Comparison of ENCODE assay signal across 19 cellular contexts in the genomic region with DNA sequence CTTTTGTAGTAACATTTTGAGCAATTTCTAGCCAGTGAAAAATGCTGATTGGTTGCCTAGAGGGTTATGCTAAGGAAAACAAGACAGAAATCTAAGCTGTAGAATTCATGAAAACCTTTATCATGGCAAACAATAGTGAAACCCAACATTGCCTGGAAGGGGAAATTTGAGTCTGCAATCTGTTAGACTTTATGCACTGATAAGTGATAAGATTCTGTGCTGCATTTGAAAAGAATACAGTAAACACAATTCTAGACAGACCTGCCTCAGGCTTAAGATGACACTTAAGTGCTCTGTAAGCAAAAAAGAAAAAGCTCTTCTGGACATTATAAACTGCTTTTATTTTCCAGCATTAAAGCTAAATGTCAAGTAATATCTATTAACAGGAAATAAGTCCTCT.
DNase-seq lines count a peak whose midpoint lies in the region; ATAC-seq, FAIRE-seq and TF ChIP-seq lines count a peak whose summit lies in the region.
"Had no signal": no experiment of that assay in that cellular context is flagged by ENCODE, and none has a peak within 500 bp of the region (broad histone marks: within the 10 kb centered on the region; RNA-seq: fewer than 3 reads in every experiment).

No MANE protein-coding gene starts in this region.

- TF ChIP-seq RAD21 in HepG2 (CRISPR knock-in tag; IDR thresholded peaks at IDR 0.05), result no peak

- H4K20me1 ChIP-seq in HepG2 (ENCODE audit: insufficient read depth, low read length), result no peaks in the 10 kb centered on the region

- H3K27ac ChIP-seq in HepG2 (ENCODE audit: extremely low read length, insufficient read depth, low read length), result no peak overlapping the region
- H3K27ac ChIP-seq in right lobe of liver, result no peak overlapping the region
- peak overlapping the region; percentile 76 for H3K27ac ChIP-seq in SK-N-MC
- H3K27ac ChIP-seq: C4-2B had no signal

- no peak for TF ChIP-seq POLR2A in HepG2 (IDR thresholded peaks at IDR 0.05; ENCODE audit: insufficient read depth in 1 of 2, low read depth in 2 of 2, low read length in 2 of 2)
- TF ChIP-seq POLR2A in right lobe of liver (IDR thresholded peaks at IDR 0.05), result no peak

- H3K36me3 ChIP-seq in HepG2 (replicated peaks in 1 of 2; ENCODE audit: control insufficient read depth in 1 of 2, insufficient read depth in 2 of 2, low read length in 2 of 2) (no peaks in the 10 kb centered on the region), right lobe of liver (no peaks in the 10 kb centered on the region), SK-N-MC (ENCODE audit: insufficient read depth, low read length) (no peaks in the 10 kb centered on the region)

- intact Hi-C loops in HepG2 (cut with micrococcal nuclease; ENCODE audit: unreplicated experiment), result no loop called here
- intact Hi-C loops in right lobe of liver (cut with DNase I), result no loop called here

- H3K9me3 ChIP-seq in HepG2 (ENCODE audit: low read length) (no peaks in the 10 kb centered on the region), right lobe of liver (no peaks in the 10 kb centered on the region), SK-N-MC (ENCODE audit: low read depth, low read length) (no peaks in the 10 kb centered on the region)

- H3K4me1 ChIP-seq in HepG2 (ENCODE audit: insufficient read depth, low read length), result no peaks in the 10 kb centered on the region
- H3K4me1 ChIP-seq in right lobe of liver, result no peaks in the 10 kb centered on the region

- no TSS peak for BruUV-seq in HepG2 (replicated peaks; lab: Mats Ljungman, UMichigan)

- ATAC-seq in HepG2 (no peak), right lobe of liver (no peak), HG02981 (IDR thresholded peaks at IDR 0.05; ENCODE audit: unreplicated experiment) (no peak)
- ATAC-seq: GM23338, HCT116, K562, T-cell had no signal

- H2AFZ ChIP-seq in HepG2 (ENCODE audit: low read length), result no peak overlapping the region

- FAIRE-seq in HepG2 (lab: Jason Lieb, UNC), result no peak
- FAIRE-seq: GM12891, K562 had no signal

- CTCF ChIA-PET in HepG2 (lab: Yijun Ruan, JAX; ENCODE audit: low intra/inter-chr PET ratio, low total read pairs), result no interaction called here

- H3K27me3 ChIP-seq in HepG2 (ENCODE audit: control insufficient read depth in 1 of 2, insufficient read depth in 2 of 2, low read length in 2 of 2), result no peaks in the 10 kb centered on the region
- no peaks in the 10 kb centered on the region for H3K27me3 ChIP-seq in right lobe of liver

- no peaks in the 10 kb centered on the region for H3K79me2 ChIP-seq in HepG2 (ENCODE audit: insufficient read depth, low read length)

- TF ChIP-seq CTCF in HepG2 (CRISPR knock-in tag; IDR thresholded peaks at IDR 0.05) (no peak), right lobe of liver (IDR thresholded peaks at IDR 0.05) (no peak)

- in situ Hi-C loops in HepG2 (cut with HindIII; ENCODE audit: extremely low pct_ligation_motif_present, low pct_unique_long_range_greater_than_20kb), result no loop called here

- TF ChIP-seq EP300 in HepG2 (IDR thresholded peaks at IDR 0.05; ENCODE audit: low read depth in 2 of 2, low read length in 2 of 2) (no peak), HepG2 (CRISPR knock-in tag; IDR thresholded peaks at IDR 0.05; ENCODE audit: borderline replicate concordance) (no peak)

- H3K9ac ChIP-seq in HepG2 (ENCODE audit: insufficient read depth, low read depth, low read length), result no peak overlapping the region
- H3K9ac ChIP-seq in SK-N-MC (ENCODE audit: insufficient read length), result no peak overlapping the region

- no peak overlapping the region for H3K4me2 ChIP-seq in HepG2 (ENCODE audit: low read depth, low read length)
- H3K4me2 ChIP-seq: GM23338 had no signal

- no peak overlapping the region for H3K4me3 ChIP-seq in HepG2 (replicated peaks in 1 of 3; ENCODE audit: insufficient read depth in 1 of 3, low read depth in 2 of 3, low read length in 3 of 3)
- H3K4me3 ChIP-seq in right lobe of liver, result no peak overlapping the region
- H3K4me3 ChIP-seq in SK-N-MC, result peak overlapping the region; percentile 46
- H3K4me3 ChIP-seq: GM23338, K562 had no signal

- POLR2A ChIA-PET in HepG2 (lab: Yijun Ruan, JAX), result no interaction called here

- no peak for DNase-seq in HepG2 (ENCODE audit: low spot score)
- DNase-seq in right lobe of liver, result no peak
- DNase-seq in NCI-H1436 treated with DMSO at 0.1 percent for 48 hours (lab: John Stamatoyannopoulos, UW), result peak; percentile 15
- peak; percentile 34 for DNase-seq in SK-N-MC (ENCODE audit: low read depth, low spot score)
- no peak for DNase-seq in kidney tubule cell (ENCODE audit: low spot score)
- DNase-seq in NCI-H446 (lab: John Stamatoyannopoulos, UW), result no peak
- DNase-seq: ACHN, NCI-H1092 treated with DMSO at 0.1 percent for 48 hours, NCI-H2227 treated with DMSO at 0.1 percent for 48 hours, NCI-H526, OCI-M1, Right ventricle myocardium superior, T-cell had no signal

TF ChIP-seq in HepG2, 621 proteins besides CTCF, POLR2A, EP300 and RAD21:
- TF ChIP-seq MAFK (conservative IDR thresholded peaks at IDR 0.05 in 1 of 2, IDR thresholded peaks at IDR 0.05 in 1 of 2; ENCODE audit: low read length in 2 of 2) (peak; percentile 6 to 13; a peak in 1 of 4 replicates), GPN1 (CRISPR knock-in tag; IDR thresholded peaks at IDR 0.05; ENCODE audit: borderline replicate concordance) (no peak)

Comparison
In these comparisons a context has a peak if more than half of its experiments do, and no peak if none do; other contexts are left out.
1. DNase-seq: peak in NCI-H1436 treated with DMSO at 0.1 percent for 48 hours (single experiment) and SK-N-MC (single experiment); none in HepG2 (single experiment), right lobe of liver (0 of 3), kidney tubule cell (single experiment) and NCI-H446 (0 of 2).